ENCODE assay signal across 34 cellular contexts in the genomic region with DNA sequence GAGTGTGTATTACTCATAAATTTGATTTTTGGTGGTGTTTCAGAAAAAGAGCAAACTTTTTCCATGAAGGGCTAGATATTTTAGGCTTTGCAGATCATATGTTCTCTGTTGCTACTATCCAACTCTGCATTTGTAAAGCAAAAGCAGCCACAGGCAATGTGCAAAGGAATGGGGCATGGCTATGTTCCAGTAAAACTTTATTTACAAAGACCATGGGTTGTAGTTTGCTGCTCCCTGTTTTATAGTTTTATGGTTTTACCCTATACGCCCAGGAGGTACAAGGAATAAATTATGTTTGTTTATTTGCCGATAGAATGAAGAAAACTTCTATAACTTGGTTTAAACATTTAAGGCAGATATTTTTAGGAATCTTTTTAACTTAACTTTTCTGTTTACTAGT.
"Had no signal": no experiment of that assay in that cellular context is flagged by ENCODE, and none has a peak within 500 bp of the region (broad histone marks: within the 10 kb centered on the region; RNA-seq: fewer than 3 reads in every experiment).

No MANE protein-coding gene starts in this region.

- H3K4me1 Mint-ChIP-seq: activated CD4-positive, alpha-beta memory T cell treated with anti-CD3 and anti-CD28 coated beads, Interleukin-2, amount 10 ng/mL, durations not matched to agents 7 days and 5 days; activated CD8-positive, alpha-beta memory T cell treated with anti-CD3 and anti-CD28 coated beads, Interleukin-2, amount 10 ng/mL, durations not matched to agents 7 days and 5 days; activated T-helper 17 cell treated with anti-CD3 and anti-CD28 coated beads, Interleukin-2, amount 50 U/mL, for 72 hours; brain had no signal

- H3K9me3 ChIP-seq: adrenal gland had no signal

- ATAC-seq: activated CD8-positive, alpha-beta memory T cell treated with anti-CD3 and anti-CD28 coated beads, Interleukin-2, amount 10 ng/mL, durations not matched to agents 7 days and 5 days; activated naive CD4-positive, alpha-beta T cell treated with anti-CD3 and anti-CD28 coated beads, Interleukin-2, amount 50 U/mL, for 72 hours; activated T-cell treated with anti-CD3 and anti-CD28 coated beads, Interleukin-2, amount 50 U/mL, for 72 hours; activated T-helper 17 cell treated with anti-CD3 and anti-CD28 coated beads, Interleukin-2, amount 50 U/mL, for 72 hours; K562; Right ventricle myocardium inferior had no signal

- H3K27ac ChIP-seq: adrenal gland, PC-9, RWPE1, WERI-Rb-1 had no signal

- H3K27me3 ChIP-seq: adrenal gland had no signal

- DNase-seq: activated CD4-positive, alpha-beta memory T cell treated with anti-CD3 and anti-CD28 coated beads, Interleukin-2, amount 10 ng/mL, durations not matched to agents 7 days and 5 days; activated CD4-positive, alpha-beta T cell treated with anti-CD3 and anti-CD28 coated beads for 1 hour; activated CD4-positive, alpha-beta T cell treated with anti-CD3 and anti-CD28 coated beads for 48 hours; activated CD4-positive, CD25-positive, alpha-beta regulatory T cell; activated CD8-positive, alpha-beta memory T cell treated with anti-CD3 and anti-CD28 coated beads for 24 hours; activated CD8-positive, alpha-beta memory T cell treated with anti-CD3 and anti-CD28 coated beads, Interleukin-2, amount 10 ng/mL, durations not matched to agents 7 days and 5 days; activated gamma-delta T cell treated with Interleukin-2 at 50 U/mL for 16 hours; activated naive CD4-positive, alpha-beta T cell treated with anti-CD3 and anti-CD28 coated beads for 36 hours; activated T-cell treated with anti-CD3 and anti-CD28 coated beads, Interleukin-2, amount 50 U/mL, for 1 hour; activated T-cell treated with anti-CD3 and anti-CD28 coated beads, Interleukin-2, amount 50 U/mL, for 72 hours; adrenal gland; caudate nucleus; NCI-H1105 treated with DMSO at 0.1 percent for 48 hours; NCI-H1436; NCI-H1694; NCI-H1930; NCI-H2081 treated with DMSO at 0.1 percent for 48 hours; NCI-H345; NCI-H524 treated with DMSO at 0.1 percent for 48 hours; PC-9; SIG-M5; SW 1271; T-helper 1 cell; T-helper 2 cell; T-helper 9 cell; WERI-Rb-1 had no signal

- H3K27ac Mint-ChIP-seq: activated CD4-positive, alpha-beta memory T cell treated with anti-CD3 and anti-CD28 coated beads, Interleukin-2, amount 10 ng/mL, durations not matched to agents 7 days and 5 days; activated CD8-positive, alpha-beta memory T cell treated with anti-CD3 and anti-CD28 coated beads, Interleukin-2, amount 10 ng/mL, durations not matched to agents 7 days and 5 days; activated naive CD4-positive, alpha-beta T cell treated with anti-CD3 and anti-CD28 coated beads for 36 hours; activated naive CD4-positive, alpha-beta T cell treated with anti-CD3 and anti-CD28 coated beads, Interleukin-2, amount 50 U/mL, for 72 hours; activated T-cell treated with anti-CD3 and anti-CD28 coated beads, Interleukin-2, amount 50 U/mL, for 72 hours; activated T-helper 17 cell treated with anti-CD3 and anti-CD28 coated beads, Interleukin-2, amount 50 U/mL, for 72 hours had no signal

- H3K4me2 ChIP-seq: PC-9 had no signal

- H3K27me3 Mint-ChIP-seq: activated CD4-positive, alpha-beta memory T cell treated with anti-CD3 and anti-CD28 coated beads, Interleukin-2, amount 10 ng/mL, durations not matched to agents 7 days and 5 days; activated CD8-positive, alpha-beta memory T cell treated with anti-CD3 and anti-CD28 coated beads, Interleukin-2, amount 10 ng/mL, durations not matched to agents 7 days and 5 days; activated T-helper 17 cell treated with anti-CD3 and anti-CD28 coated beads, Interleukin-2, amount 50 U/mL, for 72 hours; brain had no signal

- FAIRE-seq: bronchial epithelial cell, K562, RCC 7860 had no signal

- H3K9me3 Mint-ChIP-seq: activated CD4-positive, alpha-beta memory T cell treated with anti-CD3 and anti-CD28 coated beads, Interleukin-2, amount 10 ng/mL, durations not matched to agents 7 days and 5 days; activated naive CD4-positive, alpha-beta T cell treated with anti-CD3 and anti-CD28 coated beads for 36 hours; activated naive CD4-positive, alpha-beta T cell treated with anti-CD3 and anti-CD28 coated beads, Interleukin-2, amount 50 U/mL, for 72 hours; activated T-cell treated with anti-CD3 and anti-CD28 coated beads, Interleukin-2, amount 50 U/mL, for 72 hours; activated T-helper 17 cell treated with anti-CD3 and anti-CD28 coated beads, Interleukin-2, amount 50 U/mL, for 72 hours had no signal

- H3K36me3 ChIP-seq: WERI-Rb-1 had no signal

- H2AFZ ChIP-seq: PC-9 had no signal

- H3K4me3 ChIP-seq: adrenal gland, K562, PC-9 had no signal

- H3K4me1 ChIP-seq: adrenal gland had no signal

- H3K4me3 Mint-ChIP-seq: activated CD4-positive, alpha-beta memory T cell treated with anti-CD3 and anti-CD28 coated beads, Interleukin-2, amount 10 ng/mL, durations not matched to agents 7 days and 5 days; activated CD8-positive, alpha-beta memory T cell treated with anti-CD3 and anti-CD28 coated beads, Interleukin-2, amount 10 ng/mL, durations not matched to agents 7 days and 5 days; activated naive CD4-positive, alpha-beta T cell treated with anti-CD3 and anti-CD28 coated beads for 36 hours; activated T-cell treated with anti-CD3 and anti-CD28 coated beads, Interleukin-2, amount 50 U/mL, for 72 hours; activated T-helper 17 cell treated with anti-CD3 and anti-CD28 coated beads, Interleukin-2, amount 50 U/mL, for 72 hours; brain had no signal
